In the genomic region with DNA sequence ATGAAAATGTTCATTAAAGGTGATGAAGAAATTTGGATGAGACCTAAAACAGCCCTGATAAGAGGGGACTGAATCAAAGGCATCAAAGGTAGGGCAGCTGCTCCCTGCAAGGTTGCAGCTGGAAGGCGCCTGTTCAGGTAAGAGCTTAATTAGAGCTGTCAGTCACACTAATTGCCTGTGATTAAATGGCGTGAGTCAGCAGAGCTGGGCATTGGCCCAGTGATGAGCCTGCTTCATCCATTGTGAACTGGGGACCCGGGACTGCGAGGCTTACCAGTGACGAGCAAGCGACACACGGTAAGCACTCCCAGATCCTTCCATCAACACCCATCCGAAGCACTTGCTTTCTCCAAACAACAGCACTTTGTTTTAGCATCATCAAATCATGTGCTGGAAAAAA, we compare ENCODE assay signal across 19 cellular contexts.
DNase-seq lines count a peak whose midpoint lies in the region; ATAC-seq and TF ChIP-seq lines count a peak whose summit lies in the region.
"Had no signal": no experiment of that assay in that cellular context is flagged by ENCODE, and none has a peak within 500 bp of the region (broad histone marks: within the 10 kb centered on the region; RNA-seq: fewer than 3 reads in every experiment).

No MANE protein-coding gene starts in this region.

- no peak overlapping the region for H3K27ac Mint-ChIP-seq in endodermal cell
- no peak overlapping the region for H3K27ac Mint-ChIP-seq in activated T-helper 17 cell treated with anti-CD3 and anti-CD28 coated beads, Interleukin-2, amount 50 U/mL, for 72 hours
- H3K27ac Mint-ChIP-seq: activated naive CD4-positive, alpha-beta T cell treated with anti-CD3 and anti-CD28 coated beads, Interleukin-2, amount 50 U/mL, for 72 hours; CD4-positive, alpha-beta T cell; stimulated activated naive CD8-positive, alpha-beta T cell treated with anti-CD3 and anti-CD28 coated beads, Interleukin-15, amount 100 ng/mL, for 72 hours had no signal

- POLR2A ChIA-PET in HEK293 (lab: Yijun Ruan, JAX) = no interaction called here

- CTCF ChIA-PET in HEK293 (lab: Yijun Ruan, JAX) = no interaction called here

- no peaks in the 10 kb centered on the region for H3K36me3 Mint-ChIP-seq in endodermal cell (ENCODE audit: low read depth)
- no peaks in the 10 kb centered on the region for H3K36me3 Mint-ChIP-seq in activated T-helper 17 cell treated with anti-CD3 and anti-CD28 coated beads, Interleukin-2, amount 50 U/mL, for 72 hours (ENCODE audit: low read depth)
- H3K36me3 Mint-ChIP-seq: activated naive CD4-positive, alpha-beta T cell treated with anti-CD3 and anti-CD28 coated beads, Interleukin-2, amount 50 U/mL, for 72 hours had no signal

- H3K27me3 ChIP-seq in endodermal cell (ENCODE audit: control insufficient read depth, insufficient read depth, low read length, poor library complexity, severe bottlenecking) = no peaks in the 10 kb centered on the region
- H3K27me3 ChIP-seq: body of pancreas, right lobe of liver had no signal

- H3K4me1 ChIP-seq in HEK293 (ENCODE audit: control insufficient read depth, insufficient read depth, low read length) = no peaks in the 10 kb centered on the region
- no peaks in the 10 kb centered on the region for H3K4me1 ChIP-seq in endodermal cell (ENCODE audit: control insufficient read depth, insufficient read depth, low read length)
- H3K4me1 ChIP-seq: body of pancreas, right lobe of liver had no signal

- peaks cover 2% of the 10 kb centered on the region for H3K27me3 Mint-ChIP-seq in endodermal cell (ENCODE audit: insufficient read depth)
- H3K27me3 Mint-ChIP-seq in activated T-helper 17 cell treated with anti-CD3 and anti-CD28 coated beads, Interleukin-2, amount 50 U/mL, for 72 hours = no peaks in the 10 kb centered on the region

- no peak for TF ChIP-seq CTCF in HEK293 (tag by site-specific recombination; IDR thresholded peaks at IDR 0.05)
- TF ChIP-seq CTCF in endodermal cell (conservative IDR thresholded peaks at IDR 0.05) = no peak

- DNase-seq in NCI-H2029 treated with DMSO at 0.1 percent for 48 hours (lab: John Stamatoyannopoulos, UW) (peak; percentile 78), NCI-H524 treated with DMSO at 0.1 percent for 48 hours (lab: John Stamatoyannopoulos, UW) (peak; percentile 51), endodermal cell (peak; percentile 57), NAMALWA (ENCODE audit: low spot score) (no peak), GF-D8 (lab: John Stamatoyannopoulos, UW) (no peak), DMS53 (lab: John Stamatoyannopoulos, UW) (no peak)
- DNase-seq: activated CD4-positive, alpha-beta T cell treated with anti-CD3 and anti-CD28 coated beads, Interleukin-2, amount 50 U/mL, for 4 hours; activated T-cell treated with anti-CD3 and anti-CD28 coated beads, Interleukin-2, amount 50 U/mL, for 1 hour; body of pancreas; CD4-positive, alpha-beta T cell; HCEC 1CT; Kasumi-1; left cardiac atrium; right lobe of liver; stimulated activated naive CD8-positive, alpha-beta T cell treated with anti-CD3 and anti-CD28 coated beads, Interleukin-15, amount 100 ng/mL, for 72 hours; SW 1271 had no signal

- H3K4me3 Mint-ChIP-seq in endodermal cell = no peak overlapping the region
- no peak overlapping the region for H3K4me3 Mint-ChIP-seq in activated T-helper 17 cell treated with anti-CD3 and anti-CD28 coated beads, Interleukin-2, amount 50 U/mL, for 72 hours
- H3K4me3 Mint-ChIP-seq: CD4-positive, alpha-beta T cell; stimulated activated naive CD8-positive, alpha-beta T cell treated with anti-CD3 and anti-CD28 coated beads, Interleukin-15, amount 100 ng/mL, for 72 hours had no signal

- H3K36me3 ChIP-seq in HEK293 (ENCODE audit: control insufficient read depth in 2 of 2, insufficient read depth in 1 of 2, low read length in 2 of 2) (no peaks in the 10 kb centered on the region), endodermal cell (ENCODE audit: control insufficient read depth, insufficient read depth, low read length) (no peaks in the 10 kb centered on the region)
- H3K36me3 ChIP-seq: right lobe of liver had no signal

- no peaks in the 10 kb centered on the region for H3K9me3 ChIP-seq in HEK293 (ENCODE audit: control insufficient read depth, insufficient read depth, low read depth, low read length)
- H3K9me3 ChIP-seq in endodermal cell (ENCODE audit: control insufficient read depth, low read length) = no peaks in the 10 kb centered on the region
- H3K9me3 ChIP-seq: body of pancreas, right lobe of liver had no signal

- H3K9me3 Mint-ChIP-seq in endodermal cell = no peaks in the 10 kb centered on the region
- H3K9me3 Mint-ChIP-seq in activated T-helper 17 cell treated with anti-CD3 and anti-CD28 coated beads, Interleukin-2, amount 50 U/mL, for 72 hours = no peaks in the 10 kb centered on the region
- H3K9me3 Mint-ChIP-seq: activated naive CD4-positive, alpha-beta T cell treated with anti-CD3 and anti-CD28 coated beads, Interleukin-2, amount 50 U/mL, for 72 hours; CD4-positive, alpha-beta T cell had no signal

- H3K4me3 ChIP-seq in HEK293 (ENCODE audit: low read depth, low read length) = no peak overlapping the region
- H3K4me3 ChIP-seq in endodermal cell (ENCODE audit: low read length) = no peak overlapping the region
- H3K4me3 ChIP-seq: body of pancreas, right lobe of liver had no signal

- H3K9ac ChIP-seq in endodermal cell (ENCODE audit: extremely low read depth, low read length, poor library complexity, severe bottlenecking) = no peak overlapping the region

- H3K4me1 Mint-ChIP-seq in endodermal cell = peaks cover 2% of the 10 kb centered on the region
- H3K4me1 Mint-ChIP-seq in activated T-helper 17 cell treated with anti-CD3 and anti-CD28 coated beads, Interleukin-2, amount 50 U/mL, for 72 hours = no peaks in the 10 kb centered on the region
- H3K4me1 Mint-ChIP-seq: stimulated activated naive CD8-positive, alpha-beta T cell treated with anti-CD3 and anti-CD28 coated beads, Interleukin-15, amount 100 ng/mL, for 72 hours had no signal

- H3K27ac ChIP-seq in HEK293 (ENCODE audit: extremely low read depth, low read depth, low read length) = no peak overlapping the region
- no peak overlapping the region for H3K27ac ChIP-seq in endodermal cell (ENCODE audit: low read depth, low read length)
- H3K27ac ChIP-seq: body of pancreas, right lobe of liver had no signal

- 74 to 85% methylated on average over 2 to 8 of the region's 8 CpGs for WGBS in endodermal cell (ENCODE audit: insufficient coverage in 1 of 2, insufficient read length in 1 of 2), 2 experiments

- no peak for ATAC-seq in activated T-helper 17 cell treated with anti-CD3 and anti-CD28 coated beads, Interleukin-2, amount 50 U/mL, for 72 hours (replicated peaks)
- ATAC-seq: activated naive CD4-positive, alpha-beta T cell treated with anti-CD3 and anti-CD28 coated beads, Interleukin-2, amount 50 U/mL, for 72 hours; body of pancreas; left cardiac atrium; right lobe of liver; stimulated activated naive CD8-positive, alpha-beta T cell treated with anti-CD3 and anti-CD28 coated beads, Interleukin-15, amount 100 ng/mL, for 72 hours had no signal

TF ChIP-seq in HEK293, 187 proteins besides CTCF, POLR2A, EP300 and RAD21:
- no peak for TF ChIP-seq OSR2 (tag by site-specific recombination; IDR thresholded peaks at IDR 0.05)
- peak; percentile 38; the same call in 1 of the 2 replicates for TF ChIP-seq SP7 (tag by site-specific recombination; IDR thresholded peaks at IDR 0.05)
- TF ChIP-seq ZBTB48 (tag by site-specific recombination; IDR thresholded peaks at IDR 0.05) = no peak
- TF ChIP-seq ZNF530 (tag by site-specific recombination; IDR thresholded peaks at IDR 0.05; ENCODE audit: low read depth) = no peak
- no peak for TF ChIP-seq ZNF596 (tag by site-specific recombination; IDR thresholded peaks at IDR 0.05)

Comparison
In these comparisons a context has a peak if more than half of its experiments do, and no peak if none do; other contexts are left out.
1. DNase-seq: peak in NCI-H2029 treated with DMSO at 0.1 percent for 48 hours (single experiment), NCI-H524 treated with DMSO at 0.1 percent for 48 hours (single experiment) and endodermal cell (single experiment); none in NAMALWA (single experiment), GF-D8 (single experiment) and DMS53 (single experiment).